ENCODE assay signal across 14 cellular contexts in the genomic region with DNA sequence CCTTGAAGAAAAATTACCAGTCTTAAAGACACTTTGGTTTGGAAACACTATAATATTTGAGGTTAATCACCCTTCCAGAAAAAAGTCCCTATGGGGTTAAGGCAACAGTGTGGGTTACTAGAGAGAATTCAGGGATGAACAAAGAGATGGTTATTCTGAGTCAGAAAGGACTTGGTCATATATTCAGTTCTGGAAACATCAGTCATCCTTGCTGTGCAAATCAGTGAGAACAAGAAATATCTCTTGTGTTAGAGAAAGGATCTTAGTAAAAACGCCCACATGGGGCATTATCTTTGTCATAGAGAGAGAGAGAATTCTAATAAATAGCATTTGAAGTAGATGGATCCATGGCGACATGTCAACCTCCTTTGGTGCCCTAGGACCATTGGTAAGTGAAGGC. TPM values are rescaled to one million over a fixed set of nuclear protein-coding genes. Genes with fewer than 3 reads are reported as not detected.
DNase-seq lines count a peak whose midpoint lies in the region; ATAC-seq lines count a peak whose summit lies in the region.
"Had no signal": no experiment of that assay in that cellular context is flagged by ENCODE, and none has a peak within 500 bp of the region (broad histone marks: within the 10 kb centered on the region; RNA-seq: fewer than 3 reads in every experiment).

No MANE protein-coding gene starts in this region.

- DNase-seq in LHCN-M2 (ENCODE audit: low read depth) (peak; percentile 89), glomerular visceral epithelial cell (ENCODE audit: extremely low spot score) (peak; percentile 60), AG20443 (ENCODE audit: low spot score) (no peak), inferior parietal cortex (ENCODE audit: extremely low spot score) (no peak)
- DNase-seq: activated CD4-positive, alpha-beta T cell treated with anti-CD3 and anti-CD28 coated beads, Interleukin-2, amount 50 U/mL, for 1 hour; activated naive CD4-positive, alpha-beta T cell treated with anti-CD3 and anti-CD28 coated beads for 36 hours; left ventricle myocardium inferior; NCI-H1694 treated with DMSO at 0.1 percent for 48 hours; stimulated activated CD4-positive, alpha-beta T cell treated with anti-CD3 and anti-CD28 coated beads, Interleukin-15, amount 100 ng/mL, for 24 hours; T-cell had no signal

- peak; percentile 76 for ATAC-seq in GM18499 (IDR thresholded peaks at IDR 0.05; ENCODE audit: insufficient read depth, unreplicated experiment)
- ATAC-seq in HG02588 (IDR thresholded peaks at IDR 0.05; ENCODE audit: unreplicated experiment) = peak; percentile 70
- no peak for ATAC-seq in GM19397 (IDR thresholded peaks at IDR 0.05; ENCODE audit: unreplicated experiment)
- no peak for ATAC-seq in HG03196 (IDR thresholded peaks at IDR 0.05; ENCODE audit: unreplicated experiment)
- ATAC-seq: T-cell had no signal

RNA-seq across cellular contexts. Expression of a gene that starts 59.4 kb away (rescaled TPM):
- total RNA-seq in LHCN-M2 (2014; rRNA removed) = 18.0 and 20.6 TPM in 2 replicates
- 5.4 TPM for polyA plus RNA-seq in LHCN-M2 (2012)

Comparison
In these comparisons a context has a peak if more than half of its experiments do, and no peak if none do; other contexts are left out.
1. ATAC-seq: peak in GM18499 (single experiment) and HG02588 (single experiment); none in GM19397 (single experiment) and HG03196 (single experiment).
2. DNase-seq: peak in LHCN-M2 (single experiment) and glomerular visceral epithelial cell (single experiment); none in AG20443 (single experiment) and inferior parietal cortex (single experiment).